Comparison of ENCODE assay signal across 23 cellular contexts in genomic region chr21:30615199-30615598, GRCh38. TPM values are rescaled to one million over a fixed set of nuclear protein-coding genes. Genes with fewer than 3 reads are reported as not detected.
DNase-seq lines count a peak whose midpoint lies in the region; ATAC-seq, FAIRE-seq and TF ChIP-seq lines count a peak whose summit lies in the region.
"Had no signal": no experiment of that assay in that cellular context is flagged by ENCODE, and none has a peak within 500 bp of the region (broad histone marks: within the 10 kb centered on the region; RNA-seq: fewer than 3 reads in every experiment).

No MANE protein-coding gene starts in this region.

- H3K27me3 ChIP-seq in GM12878 (replicated peaks in 1 of 2; ENCODE audit: control insufficient read depth in 2 of 2, insufficient read depth in 2 of 2, low read length in 1 of 2) (no peaks in the 10 kb centered on the region), upper lobe of left lung (no peaks in the 10 kb centered on the region)
- H3K27me3 ChIP-seq: BE2C, BLaER1 had no signal

- SMC1A ChIA-PET in GM12878 (lab: Charles Lee; ENCODE audit: uncharacterized antibody, unreplicated experiment): no interaction called here

- no peak overlapping the region for H3K4me2 ChIP-seq in GM12878 (ENCODE audit: control insufficient read depth, insufficient read depth)
- H3K4me2 ChIP-seq: BLaER1 had no signal

- TF ChIP-seq RAD21 in GM12878 (IDR thresholded peaks at IDR 0.05; ENCODE audit: insufficient read depth, low read depth, low read length): no peak

- intact Hi-C loops in GM12878 (cut with micrococcal nuclease; ENCODE audit: unreplicated experiment): no loop called here

- no TSS peak for BruUV-seq in GM12878 (replicated peaks; lab: Mats Ljungman, UMichigan)

- H4K20me1 ChIP-seq in GM12878 (ENCODE audit: control insufficient read depth, insufficient read depth): no peaks in the 10 kb centered on the region
- H4K20me1 ChIP-seq: BLaER1 had no signal

- H3K4me1 ChIP-seq in GM12878 (ENCODE audit: control insufficient read depth, insufficient read depth, low read length) (no peaks in the 10 kb centered on the region), upper lobe of left lung (no peaks in the 10 kb centered on the region)
- H3K4me1 ChIP-seq: BE2C, BLaER1, Caco-2 had no signal

- no peak for DNase-seq in GM12878 (ENCODE audit: low read depth, low spot score)
- DNase-seq in stimulated activated naive B cell treated with anti-CD40 and anti-IgM and Interleukin-4, amounts not matched to agents 10 μg/mL and 1 μg/mL and 100 μg/mL, for 72 hours: no peak
- no peak for DNase-seq in GM20000 (ENCODE audit: low spot score)
- no peak for DNase-seq in NCI-H748 (lab: John Stamatoyannopoulos, UW; ENCODE audit: unreplicated experiment)
- DNase-seq in upper lobe of left lung: no peak
- DNase-seq: 8988T; ACHN; BE2C; C1 segment of cervical spinal cord; Caco-2; Calu3; CD4-positive, CD25-positive, alpha-beta regulatory T cell; CD8-positive, alpha-beta T cell; DMS79 treated with DMSO at 0.1 percent for 48 hours; GF-D8 had no signal

- FAIRE-seq in GM12878 (lab: Jason Lieb, UNC): no peak
- FAIRE-seq: A204.1, D721Med, G401.6 had no signal

- POLR2A ChIA-PET in GM12878 (lab: Charles Lee): interaction anchor here (0.6 kb wide), 1 partner anchor 18 kb away, joined by 3 read pairs; no protein-coding TSS in a partner anchor

- no peak overlapping the region for H2AFZ ChIP-seq in GM12878 (ENCODE audit: control insufficient read depth, low read depth, low read length)

- ATAC-seq in GM18868 (IDR thresholded peaks at IDR 0.05; ENCODE audit: unreplicated experiment) (peak; percentile 49), GM12878 (peak; percentile 77), upper lobe of left lung (ENCODE audit: low FRiP score in 2 of 2) (no peak)
- ATAC-seq in stimulated activated naive B cell treated with anti-CD40 and anti-IgM and Interleukin-4, amounts not matched to agents 10 μg/mL and 1 μg/mL and 100 μg/mL, for 72 hours (replicated peaks): peak; percentile 69 to 71
- ATAC-seq: CD8-positive, alpha-beta T cell had no signal

- no peak overlapping the region for H3K27ac Mint-ChIP-seq in stimulated activated naive B cell treated with anti-CD40 and anti-IgM and Interleukin-4, amounts not matched to agents 10 μg/mL and 1 μg/mL and 100 μg/mL, for 72 hours
- H3K27ac Mint-ChIP-seq: CD4-positive, CD25-positive, alpha-beta regulatory T cell; CD8-positive, alpha-beta T cell had no signal

- H3K4me3 ChIP-seq in GM12878 (no peak overlapping the region), upper lobe of left lung (no peak overlapping the region)
- H3K4me3 ChIP-seq: BLaER1 had no signal

- CTCF ChIA-PET in GM12878 (lab: Yijun Ruan, JAX): interaction anchor here (1.6 kb wide), 1 partner anchor 116 kb away, joined by 3 read pairs; no protein-coding TSS in a partner anchor

- H3K4me1 Mint-ChIP-seq in stimulated activated naive B cell treated with anti-CD40 and anti-IgM and Interleukin-4, amounts not matched to agents 10 μg/mL and 1 μg/mL and 100 μg/mL, for 72 hours: no peaks in the 10 kb centered on the region
- H3K4me1 Mint-ChIP-seq: CD14-positive monocyte; CD4-positive, CD25-positive, alpha-beta regulatory T cell had no signal

- H3K9me3 ChIP-seq in GM12878 (replicated peaks; ENCODE audit: control insufficient read depth, insufficient read depth, low read length) (no peaks in the 10 kb centered on the region), upper lobe of left lung (no peaks in the 10 kb centered on the region)
- H3K9me3 ChIP-seq: BE2C, BLaER1, Caco-2 had no signal

- TF ChIP-seq POLR2A in GM12878 (IDR thresholded peaks at IDR 0.05; ENCODE audit: low read depth, low read length): no peak
- no peak for TF ChIP-seq POLR2A in upper lobe of left lung (IDR thresholded peaks at IDR 0.05)

- H3K36me3 ChIP-seq in GM12878 (ENCODE audit: control insufficient read depth in 2 of 2, insufficient read depth in 2 of 2, low read length in 1 of 2) (no peaks in the 10 kb centered on the region), upper lobe of left lung (no peaks in the 10 kb centered on the region)
- H3K36me3 ChIP-seq: BE2C, BLaER1 had no signal

- H3K9ac ChIP-seq in GM12878 (ENCODE audit: control insufficient read depth, insufficient read depth, low read length): no peak overlapping the region
- H3K9ac ChIP-seq: BLaER1 had no signal

- H3K27ac ChIP-seq in GM12878 (ENCODE audit: control insufficient read depth, insufficient read depth) (no peak overlapping the region), upper lobe of left lung (no peak overlapping the region)
- H3K27ac ChIP-seq: BLaER1 had no signal

- TF ChIP-seq CTCF in GM12878 (IDR thresholded peaks at IDR 0.05 in 2 of 3, conservative IDR thresholded peaks at IDR 0.05 in 1 of 3; ENCODE audit: control insufficient read depth in 2 of 3, extremely low read depth in 1 of 3, insufficient read depth in 1 of 3, low read depth in 3 of 3, low read length in 3 of 3) (no peak), GM20000 (IDR thresholded peaks at IDR 0.05; ENCODE audit: extremely low read depth, missing control alignments) (no peak), upper lobe of left lung (IDR thresholded peaks at IDR 0.05) (no peak)

- H3K27me3 Mint-ChIP-seq in stimulated activated naive B cell treated with anti-CD40 and anti-IgM and Interleukin-4, amounts not matched to agents 10 μg/mL and 1 μg/mL and 100 μg/mL, for 72 hours: no peaks in the 10 kb centered on the region
- H3K27me3 Mint-ChIP-seq: CD4-positive, CD25-positive, alpha-beta regulatory T cell had no signal

- TF ChIP-seq EP300 in GM12878 (IDR thresholded peaks at IDR 0.05; ENCODE audit: borderline replicate concordance in 1 of 2, control insufficient read depth in 1 of 2, low read depth in 2 of 2, low read length in 2 of 2): no peak
- no peak for TF ChIP-seq EP300 in upper lobe of left lung (IDR thresholded peaks at IDR 0.05)

- H3K4me3 Mint-ChIP-seq in stimulated activated naive B cell treated with anti-CD40 and anti-IgM and Interleukin-4, amounts not matched to agents 10 μg/mL and 1 μg/mL and 100 μg/mL, for 72 hours: no peak overlapping the region
- H3K4me3 Mint-ChIP-seq: CD14-positive monocyte; CD8-positive, alpha-beta T cell had no signal

- peaks cover 0 to 4% of the 10 kb centered on the region in 2 donors for H3K9me3 Mint-ChIP-seq in stimulated activated naive B cell treated with anti-CD40 and anti-IgM and Interleukin-4, amounts not matched to agents 10 μg/mL and 1 μg/mL and 100 μg/mL, for 72 hours

- in situ Hi-C loops in GM12878 (cut with MboI): no loop called here

- no peaks in the 10 kb centered on the region for H3K36me3 Mint-ChIP-seq in stimulated activated naive B cell treated with anti-CD40 and anti-IgM and Interleukin-4, amounts not matched to agents 10 μg/mL and 1 μg/mL and 100 μg/mL, for 72 hours
- H3K36me3 Mint-ChIP-seq: CD14-positive monocyte; CD4-positive, CD25-positive, alpha-beta regulatory T cell; CD8-positive, alpha-beta T cell had no signal

- no peaks in the 10 kb centered on the region for H3K79me2 ChIP-seq in GM12878 (ENCODE audit: control insufficient read depth, insufficient read depth, low read length)

- RAD21 ChIA-PET in GM12878 (lab: Charles Lee; ENCODE audit: unreplicated experiment): no interaction called here

RNA-seq across cellular contexts. Expression of gene KRTAP20-1, which starts 1.0 kb away (rescaled TPM):
- total RNA-seq in GM12878 (2013; cell fraction: nucleolus; rRNA removed): not detected in 2 replicates
- total RNA-seq in GM12878 (2014; rRNA removed) (not detected in 2 replicates), GM12878 (2014; rRNA removed; fragmentation: Illumina TruSeq; extraction: Trizol) (not detected in 2 replicates), GM12878 (2021) (not detected in 2 replicates), upper lobe of left lung (not detected)
- polyA plus RNA-seq in GM12878 (2011; ENCODE audit: low read depth): not detected
- polyA plus RNA-seq in GM12878 (2011; rRNA removed) (not detected in 2 replicates), GM12878 (2014; fragmentation: Illumina TruSeq; extraction: Trizol) (not detected in 2 replicates), GM12878 (2014; fragmentation: Nextera tagmentation; extraction: Ambion mirVana) (not detected), GM12878 (2014; rRNA removed) (not detected in 2 replicates), GM12878 (2016; fragmentation: Nextera tagmentation; extraction: Ambion mirVana) (not detected)
- not detected in 2 replicates for polyA plus RNA-seq in GM12878 (2011; cell fraction: cytosol; rRNA removed)
- polyA plus RNA-seq in GM12878 (2011; cell fraction: nucleus; rRNA removed): not detected in 2 replicates
- not detected in 2 replicates for polyA plus RNA-seq in GM12878 (2012)
- polyA minus RNA-seq in GM12878 (2011; rRNA and poly(A)+ RNA removed): not detected in 2 replicates
- not detected in 2 replicates for polyA minus RNA-seq in GM12878 (2011; cell fraction: cytosol; rRNA and poly(A)+ RNA removed)
- not detected in 2 replicates for polyA minus RNA-seq in GM12878 (2011; cell fraction: nucleus; rRNA and poly(A)+ RNA removed)
- total RNA-seq: A673; Caco-2; Calu3; CD4-positive, CD25-positive, alpha-beta regulatory T cell; CD8-positive, alpha-beta T cell had no signal
- polyA plus RNA-seq: AG04450; CD14-positive monocyte; CD4-positive, CD25-positive, alpha-beta regulatory T cell had no signal

RNA-seq across cellular contexts. Expression of gene KRTAP6-1, which starts 1.5 kb away (rescaled TPM):
- total RNA-seq in GM12878 (2013; cell fraction: nucleolus; rRNA removed): not detected in 2 replicates
- total RNA-seq in GM12878 (2014; rRNA removed) (not detected in 2 replicates), GM12878 (2014; rRNA removed; fragmentation: Illumina TruSeq; extraction: Trizol) (not detected in 2 replicates), GM12878 (2021) (not detected in 2 replicates), upper lobe of left lung (not detected)
- not detected for polyA plus RNA-seq in GM12878 (2011; ENCODE audit: low read depth)
- polyA plus RNA-seq in GM12878 (2011; rRNA removed) (0.16 and 0.35 TPM in 2 replicates), GM12878 (2014; fragmentation: Illumina TruSeq; extraction: Trizol) (not detected in 2 replicates), GM12878 (2014; fragmentation: Nextera tagmentation; extraction: Ambion mirVana) (not detected), GM12878 (2014; rRNA removed) (not detected in 2 replicates), GM12878 (2016; fragmentation: Nextera tagmentation; extraction: Ambion mirVana) (not detected)
- polyA plus RNA-seq in GM12878 (2011; cell fraction: cytosol; rRNA removed): 0.22 and 0.67 TPM in 2 replicates
- polyA plus RNA-seq in GM12878 (2011; cell fraction: nucleus; rRNA removed): 0.45 TPM in 1 of 2 replicates, not detected in the other
- not detected in 2 replicates for polyA plus RNA-seq in GM12878 (2012)
- not detected in 2 replicates for polyA minus RNA-seq in GM12878 (2011; rRNA and poly(A)+ RNA removed)
- not detected in 2 replicates for polyA minus RNA-seq in GM12878 (2011; cell fraction: cytosol; rRNA and poly(A)+ RNA removed)
- not detected in 2 replicates for polyA minus RNA-seq in GM12878 (2011; cell fraction: nucleus; rRNA and poly(A)+ RNA removed)
- total RNA-seq: A673; Caco-2; Calu3; CD4-positive, CD25-positive, alpha-beta regulatory T cell; CD8-positive, alpha-beta T cell had no signal
- polyA plus RNA-seq: AG04450; CD14-positive monocyte; CD4-positive, CD25-positive, alpha-beta regulatory T cell had no signal

RNA-seq across cellular contexts. Expression of gene KRTAP20-4, which starts 5.2 kb away (rescaled TPM):
- total RNA-seq in GM12878 (2013; cell fraction: nucleolus; rRNA removed): not detected in 2 replicates
- total RNA-seq in GM12878 (2014; rRNA removed): not detected in 2 replicates
- not detected in 2 replicates for total RNA-seq in GM12878 (2014; rRNA removed; fragmentation: Illumina TruSeq; extraction: Trizol)
- total RNA-seq in GM12878 (2021): not detected in 2 replicates
- polyA plus RNA-seq in GM12878 (2011; ENCODE audit: low read depth): not detected
- not detected in 2 replicates for polyA plus RNA-seq in GM12878 (2011; rRNA removed)
- polyA plus RNA-seq in GM12878 (2011; cell fraction: cytosol; rRNA removed): not detected in 2 replicates
- polyA plus RNA-seq in GM12878 (2011; cell fraction: nucleus; rRNA removed): not detected in 2 replicates
- not detected in 2 replicates for polyA plus RNA-seq in GM12878 (2012)
- not detected in 2 replicates for polyA plus RNA-seq in GM12878 (2014; fragmentation: Illumina TruSeq; extraction: Trizol)
- polyA plus RNA-seq in GM12878 (2014; fragmentation: Nextera tagmentation; extraction: Ambion mirVana): not detected
- polyA plus RNA-seq in GM12878 (2014; rRNA removed): not detected in 2 replicates
- polyA plus RNA-seq in GM12878 (2016; fragmentation: Nextera tagmentation; extraction: Ambion mirVana): not detected
- polyA minus RNA-seq in GM12878 (2011; rRNA and poly(A)+ RNA removed): not detected in 2 replicates
- not detected in 2 replicates for polyA minus RNA-seq in GM12878 (2011; cell fraction: cytosol; rRNA and poly(A)+ RNA removed)
- polyA minus RNA-seq in GM12878 (2011; cell fraction: nucleus; rRNA and poly(A)+ RNA removed): not detected in 2 replicates
- not detected for total RNA-seq in upper lobe of left lung
- total RNA-seq: A673; Caco-2; Calu3; CD4-positive, CD25-positive, alpha-beta regulatory T cell; CD8-positive, alpha-beta T cell had no signal
- polyA plus RNA-seq: AG04450; CD14-positive monocyte; CD4-positive, CD25-positive, alpha-beta regulatory T cell had no signal

RNA-seq across cellular contexts. Expression of gene KRTAP22-1, which starts 14.3 kb away (rescaled TPM):
- not detected in 2 replicates for total RNA-seq in GM12878 (2013; cell fraction: nucleolus; rRNA removed)
- total RNA-seq in GM12878 (2014; rRNA removed) (not detected in 2 replicates), GM12878 (2014; rRNA removed; fragmentation: Illumina TruSeq; extraction: Trizol) (not detected in 2 replicates), GM12878 (2021) (not detected in 2 replicates), upper lobe of left lung (not detected)
- not detected for polyA plus RNA-seq in GM12878 (2011; ENCODE audit: low read depth)
- polyA plus RNA-seq in GM12878 (2011; rRNA removed) (not detected in 2 replicates), GM12878 (2014; fragmentation: Illumina TruSeq; extraction: Trizol) (not detected in 2 replicates), GM12878 (2014; fragmentation: Nextera tagmentation; extraction: Ambion mirVana) (not detected), GM12878 (2014; rRNA removed) (not detected in 2 replicates), GM12878 (2016; fragmentation: Nextera tagmentation; extraction: Ambion mirVana) (not detected)
- polyA plus RNA-seq in GM12878 (2011; cell fraction: cytosol; rRNA removed): not detected in 2 replicates
- polyA plus RNA-seq in GM12878 (2011; cell fraction: nucleus; rRNA removed): not detected in 2 replicates
- not detected in 2 replicates for polyA plus RNA-seq in GM12878 (2012)
- polyA minus RNA-seq in GM12878 (2011; rRNA and poly(A)+ RNA removed): not detected in 2 replicates
- not detected in 2 replicates for polyA minus RNA-seq in GM12878 (2011; cell fraction: cytosol; rRNA and poly(A)+ RNA removed)
- not detected in 2 replicates for polyA minus RNA-seq in GM12878 (2011; cell fraction: nucleus; rRNA and poly(A)+ RNA removed)
- total RNA-seq: A673; Caco-2; Calu3; CD4-positive, CD25-positive, alpha-beta regulatory T cell; CD8-positive, alpha-beta T cell had no signal
- polyA plus RNA-seq: AG04450; CD14-positive monocyte; CD4-positive, CD25-positive, alpha-beta regulatory T cell had no signal

RNA-seq across cellular contexts. Expression of gene KRTAP6-2, which starts 16.5 kb away (rescaled TPM):
- not detected in 2 replicates for total RNA-seq in GM12878 (2013; cell fraction: nucleolus; rRNA removed)
- not detected in 2 replicates for total RNA-seq in GM12878 (2014; rRNA removed)
- total RNA-seq in GM12878 (2014; rRNA removed; fragmentation: Illumina TruSeq; extraction: Trizol): not detected in 2 replicates
- total RNA-seq in GM12878 (2021): not detected in 2 replicates
- not detected for polyA plus RNA-seq in GM12878 (2011; ENCODE audit: low read depth)
- polyA plus RNA-seq in GM12878 (2011; rRNA removed): not detected in 2 replicates
- not detected in 2 replicates for polyA plus RNA-seq in GM12878 (2011; cell fraction: cytosol; rRNA removed)
- polyA plus RNA-seq in GM12878 (2011; cell fraction: nucleus; rRNA removed): not detected in 2 replicates
- polyA plus RNA-seq in GM12878 (2012): not detected in 2 replicates
- polyA plus RNA-seq in GM12878 (2014; fragmentation: Illumina TruSeq; extraction: Trizol): not detected in 2 replicates
- polyA plus RNA-seq in GM12878 (2014; fragmentation: Nextera tagmentation; extraction: Ambion mirVana): not detected
- polyA plus RNA-seq in GM12878 (2014; rRNA removed): not detected in 2 replicates
- not detected for polyA plus RNA-seq in GM12878 (2016; fragmentation: Nextera tagmentation; extraction: Ambion mirVana)
- not detected in 2 replicates for polyA minus RNA-seq in GM12878 (2011; rRNA and poly(A)+ RNA removed)
- not detected in 2 replicates for polyA minus RNA-seq in GM12878 (2011; cell fraction: cytosol; rRNA and poly(A)+ RNA removed)
- not detected in 2 replicates for polyA minus RNA-seq in GM12878 (2011; cell fraction: nucleus; rRNA and poly(A)+ RNA removed)
- not detected for total RNA-seq in upper lobe of left lung
- total RNA-seq: A673; Caco-2; Calu3; CD4-positive, CD25-positive, alpha-beta regulatory T cell; CD8-positive, alpha-beta T cell had no signal
- polyA plus RNA-seq: AG04450; CD14-positive monocyte; CD4-positive, CD25-positive, alpha-beta regulatory T cell had no signal

Comparison
In these comparisons a context has a peak if more than half of its experiments do, and no peak if none do; other contexts are left out.
1. ATAC-seq: peak in GM18868 (single experiment), GM12878 (single experiment) and stimulated activated naive B cell treated with anti-CD40 and anti-IgM and Interleukin-4, amounts not matched to agents 10 μg/mL and 1 μg/mL and 100 μg/mL, for 72 hours (2 of 2); none in upper lobe of left lung (0 of 2).